ENCODE assay signal across 25 cellular contexts in genomic region chr6:117503211-117503610, GRCh38. TPM values are rescaled to one million over a fixed set of nuclear protein-coding genes. Genes with fewer than 3 reads are reported as not detected.
A peak's percentile ranks its signal among the peaks of the same experiment; 100 is the strongest.
DNase-seq lines count a peak whose midpoint lies in the region; ATAC-seq, FAIRE-seq and TF ChIP-seq lines count a peak whose summit lies in the region.
"Had no signal": no experiment of that assay in that cellular context is flagged by ENCODE, and none has a peak within 500 bp of the region (broad histone marks: within the 10 kb centered on the region; RNA-seq: fewer than 3 reads in every experiment).

No MANE protein-coding gene starts in this region.

- H3K27ac ChIP-seq in A549: peak overlapping the region; percentile 68 to 87; a peak in 5 of 6 replicates
- peak overlapping the region; percentile 59; the same call in 1 of the 2 replicates for H3K27ac ChIP-seq in MM.1S (ENCODE audit: low read length)
- no peak overlapping the region for H3K27ac ChIP-seq in foreskin keratinocyte
- no peak overlapping the region for H3K27ac ChIP-seq in CD4-positive, alpha-beta memory T cell (ENCODE audit: low read depth, low read length)
- H3K27ac ChIP-seq: BLaER1, GM23248, KMS-11 had no signal

- peaks cover 20% of the 10 kb centered on the region for H3K36me3 Mint-ChIP-seq in chondrocyte (ENCODE audit: low read depth)
- peaks cover 0 to 2% of the 10 kb centered on the region in 2 donors for H3K36me3 Mint-ChIP-seq in CD4-positive, alpha-beta memory T cell
- H3K36me3 Mint-ChIP-seq: CD4-positive, CD25-positive, alpha-beta regulatory T cell; IgD-negative memory B cell had no signal

- H3K4me1 Mint-ChIP-seq in chondrocyte (ENCODE audit: low read depth): peaks cover 82% of the 10 kb centered on the region
- peaks cover 0 to 4% (median 0%) of the 10 kb centered on the region in 4 donors for H3K4me1 Mint-ChIP-seq in CD4-positive, alpha-beta memory T cell
- H3K4me1 Mint-ChIP-seq: CD4-positive, CD25-positive, alpha-beta regulatory T cell; IgD-negative memory B cell had no signal

- no peaks in the 10 kb centered on the region for H3K9me2 ChIP-seq in MM.1S (replicated peaks; ENCODE audit: insufficient read depth, low read length)

- H3K79me2 ChIP-seq in MM.1S (ENCODE audit: low read length): peaks cover 92% of the 10 kb centered on the region

- WGBS in A549 (ENCODE audit: missing lambda C conversion rate): 81% methylated on average over 2 of the region's 2 CpGs

- ATAC-seq in A549 (no peak), foreskin keratinocyte (peak; percentile 58)
- ATAC-seq: PC-3 had no signal

- no peak for FAIRE-seq in A549 (lab: Jason Lieb, UNC)
- FAIRE-seq: G401.6 had no signal

- H3K4me3 ChIP-seq in A549 (no peak overlapping the region), MM.1S (ENCODE audit: low read length) (no peak overlapping the region)
- H3K4me3 ChIP-seq in CD4-positive, alpha-beta memory T cell (ENCODE audit: low read length in 2 of 2): no peak overlapping the region
- H3K4me3 ChIP-seq: BLaER1, GM23248, SJSA1 had no signal

- no peaks in the 10 kb centered on the region for H3K27me3 Mint-ChIP-seq in chondrocyte (ENCODE audit: low read depth)
- peaks cover 2% of the 10 kb centered on the region in 2 donors for H3K27me3 Mint-ChIP-seq in CD4-positive, alpha-beta memory T cell
- H3K27me3 Mint-ChIP-seq: IgD-negative memory B cell had no signal

- TF ChIP-seq EP300 in A549 (IDR thresholded peaks at IDR 0.05): no peak

- TF ChIP-seq POLR2A in A549 (IDR thresholded peaks at IDR 0.05; ENCODE audit: low read length): no peak

- intact Hi-C loops in CD4-positive, alpha-beta memory T cell (cut with micrococcal nuclease): no loop called here

- no peak for TF ChIP-seq RAD21 in A549 (conservative IDR thresholded peaks at IDR 0.05 in 1 of 2, IDR thresholded peaks at IDR 0.05 in 1 of 2)

- H3K36me3 ChIP-seq in MM.1S (replicated peaks; ENCODE audit: insufficient read depth, low read length): no peaks in the 10 kb centered on the region
- H3K36me3 ChIP-seq in CD4-positive, alpha-beta memory T cell (ENCODE audit: insufficient read depth, low read length): no peaks in the 10 kb centered on the region
- H3K36me3 ChIP-seq: BLaER1 had no signal

- DNase-seq in A549 (ENCODE audit: low read depth in 1 of 2, low spot score in 1 of 2) (no peak), MM.1S (no peak), chondrocyte (ENCODE audit: low spot score) (no peak), foreskin keratinocyte (no peak), foreskin melanocyte (no peak), NCI-H2107 treated with DMSO at 0.1 percent for 48 hours (lab: John Stamatoyannopoulos, UW; ENCODE audit: unreplicated experiment) (no peak)
- DNase-seq in CD4-positive, alpha-beta memory T cell: no peak
- DNase-seq: CD4-positive, CD25-positive, alpha-beta regulatory T cell; H7; NCI-H1048; NCI-H1417 treated with DMSO at 0.1 percent for 48 hours; NCI-H1694 treated with DMSO at 0.1 percent for 48 hours; NCI-H2081 treated with DMSO at 0.1 percent for 48 hours; NCI-H2171 treated with DMSO at 0.1 percent for 48 hours; NCI-H345; NCI-H524; NCI-H748 treated with DMSO at 0.1 percent for 48 hours; PC-3; Right ventricle myocardium superior had no signal

- no peak for TF ChIP-seq CTCF in A549 (IDR thresholded peaks at IDR 0.05)
- TF ChIP-seq CTCF in MM.1S (IDR thresholded peaks at IDR 0.05; ENCODE audit: low read length): no peak
- TF ChIP-seq CTCF in chondrocyte (IDR thresholded peaks at IDR 0.05): no peak
- TF ChIP-seq CTCF in foreskin keratinocyte (conservative IDR thresholded peaks at IDR 0.05): no peak

- H3K27me3 ChIP-seq in MM.1S (replicated peaks; ENCODE audit: insufficient read depth, low read length): no peaks in the 10 kb centered on the region
- H3K27me3 ChIP-seq in foreskin keratinocyte: no peaks in the 10 kb centered on the region
- H3K27me3 ChIP-seq in CD4-positive, alpha-beta memory T cell (ENCODE audit: insufficient read depth, low read length): no peaks in the 10 kb centered on the region
- H3K27me3 ChIP-seq: BLaER1, SJSA1 had no signal

- peaks cover 31% of the 10 kb centered on the region for H3F3A ChIP-seq in MM.1S (ENCODE audit: insufficient read depth, low read length)

- H3K4me1 ChIP-seq in A549 (peaks cover 100% of the 10 kb centered on the region), MM.1S (ENCODE audit: low read length) (peaks cover 53% of the 10 kb centered on the region), foreskin keratinocyte (peaks cover 22% of the 10 kb centered on the region)
- no peaks in the 10 kb centered on the region for H3K4me1 ChIP-seq in CD4-positive, alpha-beta memory T cell (ENCODE audit: insufficient read depth, low read length)
- H3K4me1 ChIP-seq: BLaER1 had no signal

- H3K9me3 ChIP-seq in A549 (no peaks in the 10 kb centered on the region), MM.1S (replicated peaks; ENCODE audit: insufficient read depth, low read length) (no peaks in the 10 kb centered on the region)
- H3K9me3 ChIP-seq in CD4-positive, alpha-beta memory T cell (ENCODE audit: control insufficient read depth in 1 of 2, low read length in 2 of 2): no peaks in the 10 kb centered on the region
- H3K9me3 ChIP-seq: BLaER1, SJSA1 had no signal

- H3K4me2 ChIP-seq in A549 (peak overlapping the region; percentile 49; the same call in 2 of the 3 replicates), MM.1S (ENCODE audit: low read depth, low read length) (no peak overlapping the region)
- H3K4me2 ChIP-seq: BLaER1, KMS-11 had no signal

- CTCF ChIA-PET in A549 (lab: Yijun Ruan, JAX): no interaction called here
- CTCF ChIA-PET in CD4-positive, alpha-beta memory T cell (lab: Charles Lee; ENCODE audit: partially characterized antibody): no interaction called here

- H4K20me1 ChIP-seq in MM.1S (ENCODE audit: insufficient read depth, low read length): no peaks in the 10 kb centered on the region
- H4K20me1 ChIP-seq: BLaER1 had no signal

- POLR2A ChIA-PET in A549 (lab: Yijun Ruan, JAX): no interaction called here
- POLR2A ChIA-PET in CD4-positive, alpha-beta memory T cell (lab: Charles Lee; ENCODE audit: partially characterized antibody): no interaction called here

- H3K27ac Mint-ChIP-seq in chondrocyte (ENCODE audit: unreplicated experiment): peak overlapping the region; percentile 18
- no peak overlapping the region for H3K27ac Mint-ChIP-seq in CD4-positive, alpha-beta memory T cell
- H3K27ac Mint-ChIP-seq: CD4-positive, CD25-positive, alpha-beta regulatory T cell; IgD-negative memory B cell had no signal

- H3K9me3 Mint-ChIP-seq in chondrocyte (ENCODE audit: low read depth): no peaks in the 10 kb centered on the region
- H3K9me3 Mint-ChIP-seq in CD4-positive, alpha-beta memory T cell: no peaks in the 10 kb centered on the region
- H3K9me3 Mint-ChIP-seq: IgD-negative memory B cell had no signal

- H2AFZ ChIP-seq in MM.1S (ENCODE audit: low read length): no peak overlapping the region
- H2AFZ ChIP-seq: GM23248 had no signal

- H3K4me3 Mint-ChIP-seq in chondrocyte (ENCODE audit: unreplicated experiment): no peak overlapping the region
- no peak overlapping the region for H3K4me3 Mint-ChIP-seq in CD4-positive, alpha-beta memory T cell
- H3K4me3 Mint-ChIP-seq: CD4-positive, CD25-positive, alpha-beta regulatory T cell; IgD-negative memory B cell had no signal

- no peak overlapping the region for H3K9ac ChIP-seq in MM.1S (ENCODE audit: low read length)
- H3K9ac ChIP-seq: BLaER1, GM23248, KMS-11 had no signal

TF ChIP-seq in A549, 52 proteins besides CTCF, POLR2A, EP300 and RAD21:
- TF ChIP-seq ZFP36 (IDR thresholded peaks at IDR 0.05; ENCODE audit: borderline replicate concordance, partially characterized antibody) (no peak), BHLHE40 (IDR thresholded peaks at IDR 0.05; ENCODE audit: low read depth, low read length) (no peak), CHD4 (IDR thresholded peaks at IDR 0.05; ENCODE audit: borderline replicate concordance) (no peak), ELK1 (IDR thresholded peaks at IDR 0.05; ENCODE audit: low read depth, low read length) (no peak), JUNB (IDR thresholded peaks at IDR 0.05) (no peak), RARB (CRISPR knock-in tag; IDR thresholded peaks at IDR 0.05) (no peak), MYC (IDR thresholded peaks at IDR 0.05; ENCODE audit: borderline replicate concordance, low read length) (no peak), JUN (IDR thresholded peaks at IDR 0.05) (no peak), ZC3H11A (IDR thresholded peaks at IDR 0.05) (no peak), POLR2AphosphoS2 (conservative IDR thresholded peaks at IDR 0.05; ENCODE audit: low read length) (no peak), NPAS2 (CRISPR knock-in tag; IDR thresholded peaks at IDR 0.05; ENCODE audit: borderline replicate concordance) (no peak), ZNF302 (CRISPR knock-in tag; IDR thresholded peaks at IDR 0.05) (no peak), SMC3 (IDR thresholded peaks at IDR 0.05) (no peak), CBX2 (IDR thresholded peaks at IDR 0.05; ENCODE audit: borderline replicate concordance, low read depth) (no peak)

RNA-seq across cellular contexts. Expression of gene DCBLD1, which starts 20.7 kb away (rescaled TPM):
- polyA plus RNA-seq in A549 (2011; rRNA removed) (39.3 and 49.1 TPM in 2 replicates), A549 (2017; fragmentation: RNase III; extraction: RNeasy Plus Mini Kit Qiagen cat#74134 plus additional on column Dnase treatment) (48.0 to 60.4 TPM (median 58.4 TPM) in 3 replicates), foreskin keratinocyte (10.1 and 12.0 TPM in 2 replicates)
- 14.1 and 18.1 TPM in 2 replicates for polyA plus RNA-seq in A549 (2012; cell fraction: cytosol; rRNA removed)
- 37.0 and 37.9 TPM in 2 replicates for polyA plus RNA-seq in A549 (2012; cell fraction: nucleus; rRNA removed)
- 31.1 and 35.7 TPM in 2 replicates for polyA minus RNA-seq in A549 (2011; rRNA and poly(A)+ RNA removed)
- total RNA-seq in chondrocyte (32.2 to 39.3 TPM (median 33.3 TPM) in 3 replicates), foreskin keratinocyte (25.9 and 26.5 TPM in 2 replicates)
- total RNA-seq in CD4-positive, alpha-beta memory T cell: 1 to 10 TPM; 8.7 to 9.7 TPM
- 1 to 10 TPM; 1.4 to 2.6 TPM for polyA plus RNA-seq in CD4-positive, alpha-beta memory T cell

Comparison
In these comparisons a context has a peak if more than half of its experiments do, and no peak if none do; other contexts are left out.
1. H3K27ac ChIP-seq: peak in A549 (2 of 2) and MM.1S (single experiment); none in foreskin keratinocyte (single experiment) and CD4-positive, alpha-beta memory T cell (single experiment).